ENCODE assay signal across 1 cellular context in the genomic region with DNA sequence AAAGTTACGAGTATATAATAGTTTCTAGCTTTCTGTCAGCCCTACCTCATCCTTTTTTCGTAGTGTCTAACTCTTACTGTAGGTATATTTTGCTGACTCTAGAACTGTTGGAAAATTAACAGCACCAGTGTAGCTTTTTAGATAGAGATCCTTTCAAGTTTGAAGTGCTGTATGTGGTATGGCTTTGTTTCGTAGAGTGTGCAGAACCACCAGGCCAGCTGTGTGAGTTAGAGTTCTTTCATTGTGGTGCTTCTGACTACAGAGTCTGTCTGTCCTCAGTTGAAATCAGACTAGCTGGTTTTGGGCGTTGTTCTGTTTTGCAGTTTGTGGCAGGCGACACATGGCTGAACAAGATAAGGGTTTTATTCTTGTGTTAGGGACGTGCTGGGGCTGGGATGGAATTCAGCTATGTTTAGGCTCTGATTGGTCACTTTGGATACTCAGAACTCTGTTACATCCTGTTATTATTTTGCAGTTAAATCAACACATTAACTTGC.
TF ChIP-seq lines count a peak whose summit lies in the region.

No MANE protein-coding gene starts in this region.

TF ChIP-seq in HepG2, 621 proteins besides CTCF, POLR2A, EP300 and RAD21:
- TF ChIP-seq, protein P1, sequence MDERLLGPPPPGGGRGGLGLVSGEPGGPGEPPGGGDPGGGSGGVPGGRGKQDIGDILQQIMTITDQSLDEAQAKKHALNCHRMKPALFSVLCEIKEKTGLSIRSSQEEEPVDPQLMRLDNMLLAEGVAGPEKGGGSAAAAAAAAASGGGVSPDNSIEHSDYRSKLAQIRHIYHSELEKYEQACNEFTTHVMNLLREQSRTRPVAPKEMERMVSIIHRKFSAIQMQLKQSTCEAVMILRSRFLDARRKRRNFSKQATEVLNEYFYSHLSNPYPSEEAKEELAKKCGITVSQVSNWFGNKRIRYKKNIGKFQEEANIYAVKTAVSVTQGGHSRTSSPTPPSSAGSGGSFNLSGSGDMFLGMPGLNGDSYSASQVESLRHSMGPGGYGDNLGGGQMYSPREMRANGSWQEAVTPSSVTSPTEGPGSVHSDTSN (CRISPR knock-in tag; IDR thresholded peaks at IDR 0.05), result no peak
- TF ChIP-seq, protein P2, sequence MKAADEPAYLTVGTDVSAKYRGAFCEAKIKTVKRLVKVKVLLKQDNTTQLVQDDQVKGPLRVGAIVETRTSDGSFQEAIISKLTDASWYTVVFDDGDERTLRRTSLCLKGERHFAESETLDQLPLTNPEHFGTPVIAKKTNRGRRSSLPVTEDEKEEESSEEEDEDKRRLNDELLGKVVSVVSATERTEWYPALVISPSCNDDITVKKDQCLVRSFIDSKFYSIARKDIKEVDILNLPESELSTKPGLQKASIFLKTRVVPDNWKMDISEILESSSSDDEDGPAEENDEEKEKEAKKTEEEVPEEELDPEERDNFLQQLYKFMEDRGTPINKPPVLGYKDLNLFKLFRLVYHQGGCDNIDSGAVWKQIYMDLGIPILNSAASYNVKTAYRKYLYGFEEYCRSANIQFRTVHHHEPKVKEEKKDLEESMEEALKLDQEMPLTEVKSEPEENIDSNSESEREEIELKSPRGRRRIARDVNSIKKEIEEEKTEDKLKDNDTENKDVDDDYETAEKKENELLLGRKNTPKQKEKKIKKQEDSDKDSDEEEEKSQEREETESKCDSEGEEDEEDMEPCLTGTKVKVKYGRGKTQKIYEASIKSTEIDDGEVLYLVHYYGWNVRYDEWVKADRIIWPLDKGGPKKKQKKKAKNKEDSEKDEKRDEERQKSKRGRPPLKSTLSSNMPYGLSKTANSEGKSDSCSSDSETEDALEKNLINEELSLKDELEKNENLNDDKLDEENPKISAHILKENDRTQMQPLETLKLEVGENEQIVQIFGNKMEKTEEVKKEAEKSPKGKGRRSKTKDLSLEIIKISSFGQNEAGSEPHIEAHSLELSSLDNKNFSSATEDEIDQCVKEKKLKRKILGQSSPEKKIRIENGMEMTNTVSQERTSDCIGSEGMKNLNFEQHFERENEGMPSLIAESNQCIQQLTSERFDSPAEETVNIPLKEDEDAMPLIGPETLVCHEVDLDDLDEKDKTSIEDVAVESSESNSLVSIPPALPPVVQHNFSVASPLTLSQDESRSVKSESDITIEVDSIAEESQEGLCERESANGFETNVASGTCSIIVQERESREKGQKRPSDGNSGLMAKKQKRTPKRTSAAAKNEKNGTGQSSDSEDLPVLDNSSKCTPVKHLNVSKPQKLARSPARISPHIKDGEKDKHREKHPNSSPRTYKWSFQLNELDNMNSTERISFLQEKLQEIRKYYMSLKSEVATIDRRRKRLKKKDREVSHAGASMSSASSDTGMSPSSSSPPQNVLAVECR (CRISPR knock-in tag; IDR thresholded peaks at IDR 0.05; ENCODE audit: borderline replicate concordance), result peak; percentile 19; the same call in 1 of the 2 replicates
- no peak for TF ChIP-seq RNF2 (conservative IDR thresholded peaks at IDR 0.05; ENCODE audit: low read depth)
- TF ChIP-seq GZF1 (CRISPR knock-in tag; IDR thresholded peaks at IDR 0.05), result peak; percentile 70; the same call in 1 of the 2 replicates
- TF ChIP-seq CCDC6 (CRISPR knock-in tag; IDR thresholded peaks at IDR 0.05), result 0 out of 2 replicates have a peak, but pooled peaks have one; percentile 27
- TF ChIP-seq ZNF292 (CRISPR knock-in tag; IDR thresholded peaks at IDR 0.05; ENCODE audit: borderline replicate concordance, low read depth), result peak; percentile 63; the same call in 1 of the 2 replicates
- TF ChIP-seq, protein P3, sequence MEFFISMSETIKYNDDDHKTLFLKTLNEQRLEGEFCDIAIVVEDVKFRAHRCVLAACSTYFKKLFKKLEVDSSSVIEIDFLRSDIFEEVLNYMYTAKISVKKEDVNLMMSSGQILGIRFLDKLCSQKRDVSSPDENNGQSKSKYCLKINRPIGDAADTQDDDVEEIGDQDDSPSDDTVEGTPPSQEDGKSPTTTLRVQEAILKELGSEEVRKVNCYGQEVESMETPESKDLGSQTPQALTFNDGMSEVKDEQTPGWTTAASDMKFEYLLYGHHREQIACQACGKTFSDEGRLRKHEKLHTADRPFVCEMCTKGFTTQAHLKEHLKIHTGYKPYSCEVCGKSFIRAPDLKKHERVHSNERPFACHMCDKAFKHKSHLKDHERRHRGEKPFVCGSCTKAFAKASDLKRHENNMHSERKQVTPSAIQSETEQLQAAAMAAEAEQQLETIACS (CRISPR knock-in tag; IDR thresholded peaks at IDR 0.05), result no peak
- TF ChIP-seq SAP130 (CRISPR knock-in tag; IDR thresholded peaks at IDR 0.05; ENCODE audit: low read depth), result peak; percentile 68
- TF ChIP-seq, protein P4, sequence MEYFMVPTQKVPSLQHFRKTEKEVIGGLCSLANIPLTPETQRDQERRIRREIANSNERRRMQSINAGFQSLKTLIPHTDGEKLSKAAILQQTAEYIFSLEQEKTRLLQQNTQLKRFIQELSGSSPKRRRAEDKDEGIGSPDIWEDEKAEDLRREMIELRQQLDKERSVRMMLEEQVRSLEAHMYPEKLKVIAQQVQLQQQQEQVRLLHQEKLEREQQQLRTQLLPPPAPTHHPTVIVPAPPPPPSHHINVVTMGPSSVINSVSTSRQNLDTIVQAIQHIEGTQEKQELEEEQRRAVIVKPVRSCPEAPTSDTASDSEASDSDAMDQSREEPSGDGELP (IDR thresholded peaks at IDR 0.05; ENCODE audit: borderline replicate concordance, low read depth), result 0 out of 2 replicates have a peak, but pooled peaks have one; percentile 8
- 0 out of 2 replicates have a peak, but pooled peaks have one; percentile 18 for TF ChIP-seq NFYC (CRISPR knock-in tag; IDR thresholded peaks at IDR 0.05)
TF ChIP-seq in HepG2: peak in this region for 7.
